Comparison of ENCODE assay signal across 8 cellular contexts in genomic region chr11:113313601-113314000, GRCh38. TPM values are rescaled to one million over a fixed set of nuclear protein-coding genes. Genes with fewer than 3 reads are reported as not detected.
A peak's percentile ranks its signal among the peaks of the same experiment; 100 is the strongest.
DNase-seq lines count a peak whose midpoint lies in the region; ATAC-seq and TF ChIP-seq lines count a peak whose summit lies in the region.

No MANE protein-coding gene starts in this region.

- WGBS in sigmoid colon, 2 donors: 74 to 93% methylated on average over 3 of the region's 3 CpGs

- peaks cover 3% of the 10 kb centered on the region for H3K4me1 ChIP-seq in OCI-LY7 (ENCODE audit: insufficient read depth, low read length, poor library complexity, severe bottlenecking)
- H3K4me1 ChIP-seq in endocrine pancreas (ENCODE audit: control insufficient read depth, insufficient read depth, low read length): peaks cover 4% of the 10 kb centered on the region
- H3K4me1 ChIP-seq in sigmoid colon: peaks cover 0 to 23% (median 19%) of the 10 kb centered on the region in 4 donors

- no peaks in the 10 kb centered on the region for H3K9me2 ChIP-seq in OCI-LY7 (ENCODE audit: insufficient read depth, low read length)

- H3K27ac ChIP-seq in OCI-LY7 (ENCODE audit: low read depth, low read length, poor library complexity, severe bottlenecking) (no peak overlapping the region), sigmoid colon (peak overlapping the region; percentile 87 to 92 (median 89))

- no peak for TF ChIP-seq POLR2A in sigmoid colon (IDR thresholded peaks at IDR 0.05)

- no peaks in the 10 kb centered on the region for H3K9me3 ChIP-seq in OCI-LY7 (ENCODE audit: low read length)
- no peaks in the 10 kb centered on the region for H3K9me3 ChIP-seq in endocrine pancreas (ENCODE audit: control insufficient read depth, low read length)
- H3K9me3 ChIP-seq in sigmoid colon: no peaks in the 10 kb centered on the region

- no peak for ATAC-seq in GM18520 (IDR thresholded peaks at IDR 0.05; ENCODE audit: unreplicated experiment)

- H3K27me3 ChIP-seq in endocrine pancreas (ENCODE audit: control insufficient read depth, insufficient read depth, low read length) (no peaks in the 10 kb centered on the region), sigmoid colon (no peaks in the 10 kb centered on the region)

- no peaks in the 10 kb centered on the region for H3K36me3 ChIP-seq in OCI-LY7 (ENCODE audit: insufficient read depth, low read length)
- no peaks in the 10 kb centered on the region for H3K36me3 ChIP-seq in endocrine pancreas (ENCODE audit: control insufficient read depth, insufficient read depth, low read length)
- peaks cover 0 to 16% (median 0%) of the 10 kb centered on the region in 4 donors for H3K36me3 ChIP-seq in sigmoid colon

- CTCF ChIA-PET in OCI-LY7 (lab: Charles Lee; ENCODE audit: unreplicated experiment): interaction anchor here (0.6 kb wide), 2 partner anchors 501 to 1681 kb away, joined by 3 read pairs; no protein-coding TSS in a partner anchor

- H2AFZ ChIP-seq in OCI-LY7 (ENCODE audit: low read length): peak overlapping the region; percentile 75

- intact Hi-C loops in OCI-LY7 (cut with micrococcal nuclease; ENCODE audit: unreplicated experiment): no loop called here
- intact Hi-C loops in sigmoid colon (cut with DNase I): loop anchor here (10.0 kb wide), 2 partner anchors 461 to 1089 kb away; partner anchors contain the start of genes CLDN25, PTS and ZW10

- H3K4me2 ChIP-seq in OCI-LY7 (ENCODE audit: low read length): peak overlapping the region; percentile 57

- H3K9ac ChIP-seq in endocrine pancreas (ENCODE audit: control insufficient read depth, insufficient read depth, low read length): no peak overlapping the region

- no TSS peak for BruUV-seq in OCI-LY7 (replicated peaks; lab: Mats Ljungman, UMichigan)

- TF ChIP-seq EP300 in sigmoid colon (IDR thresholded peaks at IDR 0.05): no peak

- no peaks in the 10 kb centered on the region for H4K20me1 ChIP-seq in OCI-LY7 (ENCODE audit: insufficient read depth, low read length)

- H3K4me3 ChIP-seq in GM12865 (ENCODE audit: low read depth, low read length): peak overlapping the region; percentile 89
- H3K4me3 ChIP-seq in OCI-LY7 (ENCODE audit: low read depth, low read length, poor library complexity, severe bottlenecking): peak overlapping the region; percentile 72
- peak overlapping the region; percentile 70 for H3K4me3 ChIP-seq in endocrine pancreas (ENCODE audit: control insufficient read depth, insufficient read depth, low read length)
- H3K4me3 ChIP-seq in sigmoid colon: peak overlapping the region in 2 of 4 donors; percentile 67 to 76

- DNase-seq in GM12865 (ENCODE audit: low read depth): no peak
- no peak for DNase-seq in OCI-LY7 (ENCODE audit: low spot score)
- DNase-seq in sigmoid colon: no peak
- no peak for DNase-seq in NCI-H748 treated with DMSO at 0.1 percent for 48 hours (lab: John Stamatoyannopoulos, UW)
- no peak for DNase-seq in NCI-H345 (lab: John Stamatoyannopoulos, UW)
- no peak for DNase-seq in epidermal melanocyte (ENCODE audit: insufficient read length, low spot score)

- no peaks in the 10 kb centered on the region for H3K79me2 ChIP-seq in OCI-LY7 (ENCODE audit: insufficient read depth, low read depth, low read length)

- TF ChIP-seq CTCF in GM12865 (IDR thresholded peaks at IDR 0.05; ENCODE audit: insufficient read depth, low read depth, low read length, missing control alignments) (no peak), OCI-LY7 (conservative IDR thresholded peaks at IDR 0.05; ENCODE audit: low read length) (no peak), sigmoid colon (IDR thresholded peaks at IDR 0.05) (no peak)

- POLR2A ChIA-PET in OCI-LY7 (lab: Charles Lee): no interaction called here

RNA-seq across cellular contexts. Expression of gene TTC12, which starts 0.8 kb away (rescaled TPM):
- 3.6 and 4.4 TPM in 2 replicates for total RNA-seq in OCI-LY7 (2014; rRNA removed; shearing (Covaris generic))
- total RNA-seq in OCI-LY7 (2022): 3.9 and 4.1 TPM in 2 replicates
- total RNA-seq in sigmoid colon: 10 to 100 TPM in 3 of 4 donors, 1 to 10 TPM in 1; 8.6 to 22.4 (median 14.9) TPM
- 1 to 10 TPM; 3.6 to 8.9 (median 5.1) TPM for polyA plus RNA-seq in sigmoid colon
